8 cellular contexts compared by ENCODE assay signal in the genomic region with DNA sequence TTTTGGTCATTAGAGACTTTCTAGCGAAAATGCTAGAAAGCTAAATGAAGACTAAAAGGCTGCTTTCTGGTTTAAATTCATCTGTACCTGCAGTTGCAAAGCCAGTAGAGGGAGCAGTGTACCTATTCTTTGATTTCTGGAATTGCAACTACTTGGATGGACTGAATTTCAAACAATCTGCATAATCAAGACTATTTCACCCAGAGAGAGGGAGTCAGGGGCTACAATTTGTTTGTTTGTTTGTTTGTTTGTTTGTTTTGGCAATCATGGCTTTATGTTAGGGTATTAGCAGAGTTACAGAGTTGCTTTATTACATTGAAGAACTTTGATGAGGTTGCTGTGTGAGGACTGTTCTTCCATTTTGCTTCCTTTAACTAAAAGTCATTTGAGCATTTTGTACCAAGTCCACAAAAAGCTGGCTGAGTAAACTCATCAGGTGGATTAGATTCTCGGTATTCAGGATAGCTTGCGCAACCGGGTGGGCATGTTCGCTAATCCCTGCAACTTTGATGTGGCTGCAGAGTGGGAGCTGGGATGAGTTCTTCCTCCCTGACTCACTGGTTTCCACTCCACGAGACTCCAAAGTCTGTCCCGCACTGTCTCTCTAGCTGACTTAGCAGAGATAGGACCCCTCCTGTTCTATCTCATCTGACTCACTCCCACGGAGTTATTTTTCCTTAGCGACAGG.
DNase-seq lines count a peak whose midpoint lies in the region; ATAC-seq and TF ChIP-seq lines count a peak whose summit lies in the region.

No MANE protein-coding gene starts in this region.

- H3K27me3 ChIP-seq in RWPE2 (ENCODE audit: insufficient read depth, poor library complexity, severe bottlenecking) (no peaks in the 10 kb centered on the region), esophagus muscularis mucosa (no peaks in the 10 kb centered on the region)

- DNase-seq in DMS114 treated with DMSO at 0.1 percent for 48 hours (lab: John Stamatoyannopoulos, UW; ENCODE audit: unreplicated experiment) (peak; percentile 53), HuH-7.5 (ENCODE audit: low spot score) (peak; percentile 20), RWPE2 (ENCODE audit: low spot score) (no peak), esophagus muscularis mucosa (ENCODE audit: extremely low spot score) (no peak), nephron progenitor cell (peak; percentile 24), ureter (ENCODE audit: low spot score) (no peak)

- H3K27ac ChIP-seq in RWPE2 (ENCODE audit: poor library complexity, severe bottlenecking), result no peak overlapping the region
- H3K27ac ChIP-seq in esophagus muscularis mucosa (replicated peaks in 1 of 4), result peak overlapping the region; percentile 20 to 36 (median 26)

- no peaks in the 10 kb centered on the region for H3K36me3 ChIP-seq in RWPE2 (ENCODE audit: low read depth)
- H3K36me3 ChIP-seq in esophagus muscularis mucosa, result no peaks in the 10 kb centered on the region

- no peaks in the 10 kb centered on the region for H3K36me3 Mint-ChIP-seq in nephron progenitor cell (ENCODE audit: low read depth)

- H3K27ac Mint-ChIP-seq in nephron progenitor cell, result peak overlapping the region; percentile 62

- ATAC-seq in RWPE2 (ENCODE audit: low read depth) (peak; percentile 58), HG03097 (IDR thresholded peaks at IDR 0.05; ENCODE audit: low FRiP score, unreplicated experiment) (no peak), HG02678 (IDR thresholded peaks at IDR 0.05; ENCODE audit: unreplicated experiment) (no peak)

- H3K9me3 ChIP-seq in RWPE2 (ENCODE audit: severe bottlenecking) (no peaks in the 10 kb centered on the region), esophagus muscularis mucosa (no peaks in the 10 kb centered on the region)

- H3K9me3 Mint-ChIP-seq in nephron progenitor cell, result peaks cover 15% of the 10 kb centered on the region

- H3K4me1 ChIP-seq in RWPE2 (ENCODE audit: insufficient read depth, poor library complexity, severe bottlenecking) (no peaks in the 10 kb centered on the region), esophagus muscularis mucosa (peaks cover 0 to 6% (median 2%) of the 10 kb centered on the region in 4 donors)

- no peak overlapping the region for H3K4me3 ChIP-seq in RWPE2 (ENCODE audit: severe bottlenecking)
- no peak overlapping the region for H3K4me3 ChIP-seq in esophagus muscularis mucosa

- peaks cover 17% of the 10 kb centered on the region for H3K4me1 Mint-ChIP-seq in nephron progenitor cell

- H3K4me3 Mint-ChIP-seq in nephron progenitor cell, result peak overlapping the region; percentile 18

- intact Hi-C loops in esophagus muscularis mucosa (cut with DNase I), result loop anchor here (2.0 to 10.0 kb wide), 2 partner anchors 51 to 891 kb away; no protein-coding TSS in a partner anchor

- 52% methylated on average over 9 of the region's 9 CpGs for WGBS in esophagus muscularis mucosa

- TF ChIP-seq CTCF in RWPE2 (IDR thresholded peaks at IDR 0.05; ENCODE audit: poor library complexity, severe bottlenecking) (peak; percentile 92), esophagus muscularis mucosa (IDR thresholded peaks at IDR 0.05) (peak; percentile 70 to 83 (median 71)), nephron progenitor cell (IDR thresholded peaks at IDR 0.05) (peak; percentile 77)

- H3K27me3 Mint-ChIP-seq in nephron progenitor cell (ENCODE audit: low read depth, poor library complexity), result peaks cover 3% of the 10 kb centered on the region

- no peak for TF ChIP-seq EP300 in esophagus muscularis mucosa (IDR thresholded peaks at IDR 0.05)

- no peak for TF ChIP-seq POLR2A in esophagus muscularis mucosa (IDR thresholded peaks at IDR 0.05; ENCODE audit: low read depth)

Comparison
In these comparisons a context has a peak if more than half of its experiments do, and no peak if none do; other contexts are left out.
1. DNase-seq: peak in DMS114 treated with DMSO at 0.1 percent for 48 hours (single experiment), HuH-7.5 (single experiment) and nephron progenitor cell (single experiment); none in RWPE2 (single experiment), esophagus muscularis mucosa (single experiment) and ureter (single experiment).
2. Peak in every context shown above with its lines, with median percentiles within 50 percentile points of each other: CTCF ChIP-seq.